In genomic region chr2:120253021-120253882, GRCh38 we compare ENCODE assay signal across 8 cellular contexts. TPM values are rescaled to one million over a fixed set of nuclear protein-coding genes. Genes with fewer than 3 reads are reported as not detected.
DNase-seq lines count a peak whose midpoint lies in the region; ATAC-seq and TF ChIP-seq lines count a peak whose summit lies in the region.

No MANE protein-coding gene starts in this region.

- H3K27me3 ChIP-seq in ascending aorta = no peaks in the 10 kb centered on the region
- H3K27me3 ChIP-seq in left ventricle myocardium inferior (ENCODE audit: low read depth) = peaks cover 9% of the 10 kb centered on the region
- H3K27me3 ChIP-seq in parathyroid adenoma (ENCODE audit: control insufficient read depth, insufficient read depth, low read length) = no peaks in the 10 kb centered on the region

- peak; percentile 10 for ATAC-seq in HG03558 (IDR thresholded peaks at IDR 0.05; ENCODE audit: extremely low read depth, unreplicated experiment)

- peak overlapping the region; percentile 75 for H3K4me2 ChIP-seq in parathyroid adenoma (ENCODE audit: low read length)

- H3K9ac ChIP-seq in parathyroid adenoma = peak overlapping the region; percentile 93

- peak overlapping the region; percentile 65 to 88 for H3K27ac ChIP-seq in ascending aorta
- peak overlapping the region; percentile 98 for H3K27ac ChIP-seq in left ventricle myocardium inferior (replicated peaks)
- peak overlapping the region; percentile 90 for H3K27ac ChIP-seq in parathyroid adenoma

- no peak overlapping the region for H2AFZ ChIP-seq in parathyroid adenoma

- H3K4me1 ChIP-seq in ascending aorta (peaks cover 0 to 3% of the 10 kb centered on the region in 2 donors), left ventricle myocardium inferior (peaks cover 66% of the 10 kb centered on the region), parathyroid adenoma (peaks cover 30% of the 10 kb centered on the region)

- TF ChIP-seq CTCF in GM20000 (IDR thresholded peaks at IDR 0.05; ENCODE audit: extremely low read depth, missing control alignments) (peak; percentile 14), ascending aorta (IDR thresholded peaks at IDR 0.05) (peak; percentile 27 to 45 (median 34)), left ventricle myocardium inferior (IDR thresholded peaks at IDR 0.05; ENCODE audit: borderline replicate concordance) (peak; percentile 65), parathyroid adenoma (IDR thresholded peaks at IDR 0.05) (peak; percentile 44)

- H3K4me3 ChIP-seq in ascending aorta (peak overlapping the region; percentile 83 to 85), left ventricle myocardium inferior (peak overlapping the region; percentile 75), parathyroid adenoma (ENCODE audit: low read depth, low read length) (peak overlapping the region; percentile 98)

- in situ Hi-C loops in SK-MEL-5 (cut with HindIII; ENCODE audit: low pct_unique_long_range_greater_than_20kb, low sequenced_read_pairs) = no loop called here

- intact Hi-C loops in ascending aorta (cut with DNase I) (loop anchor here (2.0 to 10.0 kb wide), 8 partner anchors 14 to 1484 kb away; partner anchors contain the start of genes C2orf76, CLASP1, DBI and EPB41L5), left ventricle myocardium inferior (cut with micrococcal nuclease) (no loop called here)

- H3K9me3 ChIP-seq in ascending aorta (no peaks in the 10 kb centered on the region), left ventricle myocardium inferior (replicated peaks) (no peaks in the 10 kb centered on the region), parathyroid adenoma (ENCODE audit: control insufficient read depth, low read length) (no peaks in the 10 kb centered on the region)

- no peaks in the 10 kb centered on the region for H3K36me3 ChIP-seq in ascending aorta
- no peaks in the 10 kb centered on the region for H3K36me3 ChIP-seq in left ventricle myocardium inferior
- no peaks in the 10 kb centered on the region for H3K36me3 ChIP-seq in parathyroid adenoma (ENCODE audit: control insufficient read depth, insufficient read depth, low read length)

- DNase-seq in EH (ENCODE audit: low read depth) = peak; percentile 86
- DNase-seq in GM20000 (ENCODE audit: low spot score) = no peak
- DNase-seq in SK-MEL-5 (ENCODE audit: low read depth, low spot score) = peak; percentile 60
- DNase-seq in ascending aorta (ENCODE audit: low spot score in 2 of 2) = peak; percentile 43 to 90
- peak; percentile 88 for DNase-seq in left ventricle myocardium inferior
- DNase-seq in KG1 (lab: John Stamatoyannopoulos, UW) = no peak

- H3K79me2 ChIP-seq in parathyroid adenoma = peaks cover 53% of the 10 kb centered on the region

RNA-seq across cellular contexts. Expression of gene RALB, which starts 0.6 kb away (rescaled TPM):
- total RNA-seq in SK-MEL-5 (2014; rRNA removed; shearing (Covaris generic)) = 31.5 and 33.5 TPM in 2 replicates
- polyA plus RNA-seq in SK-MEL-5 (2015; cell fraction: cytosol; rRNA removed) = 30.7 and 33.8 TPM in 2 replicates
- polyA plus RNA-seq in SK-MEL-5 (2015; cell fraction: nucleus; rRNA removed) = 7.5 and 11.1 TPM in 2 replicates
- 21.7 TPM for total RNA-seq in ascending aorta
- 45.8 TPM for total RNA-seq in left ventricle myocardium inferior

RNA-seq across cellular contexts. Expression of gene TMEM185B, which starts 30.1 kb away (rescaled TPM):
- 28.7 and 29.1 TPM in 2 replicates for total RNA-seq in SK-MEL-5 (2014; rRNA removed; shearing (Covaris generic))
- polyA plus RNA-seq in SK-MEL-5 (2015; cell fraction: cytosol; rRNA removed) = 43.4 and 50.0 TPM in 2 replicates
- polyA plus RNA-seq in SK-MEL-5 (2015; cell fraction: nucleus; rRNA removed) = 15.1 and 17.6 TPM in 2 replicates
- total RNA-seq in ascending aorta (31.8 TPM), left ventricle myocardium inferior (21.0 TPM)

Comparison
In these comparisons a context has a peak if more than half of its experiments do, and no peak if none do; other contexts are left out.
1. DNase-seq: peak in EH (single experiment), SK-MEL-5 (single experiment), ascending aorta (2 of 2) and left ventricle myocardium inferior (single experiment); none in GM20000 (single experiment) and KG1 (single experiment).
2. CTCF ChIP-seq: peak in every context shown above with its lines; median percentile 65 in left ventricle myocardium inferior; 44 in parathyroid adenoma; 34 in ascending aorta; 14 in GM20000.
3. Peak in every context shown above with its lines, with median percentiles within 50 percentile points of each other: H3K27ac ChIP-seq and H3K4me3 ChIP-seq.